ENCODE assay signal across 8 cellular contexts in the genomic region with DNA sequence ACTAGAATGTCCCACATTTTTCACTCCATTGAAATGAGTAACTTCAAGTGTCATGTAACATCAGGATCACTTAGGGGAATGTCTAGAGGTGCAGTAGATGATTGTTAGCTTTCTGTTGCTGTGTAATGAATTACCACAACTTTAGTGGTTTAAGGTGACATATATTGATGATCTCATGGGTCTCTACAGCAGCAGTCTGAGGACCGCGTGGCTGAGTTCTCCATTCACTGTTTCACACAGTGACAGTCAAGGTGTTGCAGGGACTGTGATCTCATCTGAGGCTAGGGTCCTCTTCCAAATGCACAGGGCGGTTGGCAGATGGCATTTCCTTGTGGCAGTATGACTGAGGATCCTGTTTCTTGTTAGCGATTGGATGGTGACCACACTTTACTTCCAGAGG.
DNase-seq lines count a peak whose midpoint lies in the region; ATAC-seq and TF ChIP-seq lines count a peak whose summit lies in the region.

No MANE protein-coding gene starts in this region.

- in situ Hi-C loops in GM13977 (cut with MboI; ENCODE audit: low pct_unique_long_range_greater_than_20kb, low sequenced_read_pairs, unreplicated experiment) = no loop called here

- H3K9me3 Mint-ChIP-seq in activated naive CD8-positive, alpha-beta T cell treated with anti-CD3 and anti-CD28 coated beads for 36 hours = peaks cover 18% of the 10 kb centered on the region

- no peak for TF ChIP-seq CTCF in GM13977 (IDR thresholded peaks at IDR 0.05; ENCODE audit: extremely low read depth, insufficient read depth, missing control alignments)

- peak; percentile 45 for DNase-seq in Jurkat, Clone E6-1 (ENCODE audit: low read depth, low spot score)
- DNase-seq in activated naive CD8-positive, alpha-beta T cell treated with anti-CD3 and anti-CD28 coated beads for 36 hours = peak; percentile 13
- DNase-seq in stimulated activated CD8-positive, alpha-beta memory T cell treated with anti-CD3 and anti-CD28 coated beads, Interleukin-15, amount 100 ng/mL, for 4 hours (ENCODE audit: low read depth in 2 of 2) = peak; percentile 7 to 23
- no peak for DNase-seq in NCI-H748 (lab: John Stamatoyannopoulos, UW; ENCODE audit: unreplicated experiment)
- no peak for DNase-seq in GM13977 (ENCODE audit: low spot score)
- DNase-seq in GM19240 (ENCODE audit: insufficient read length, low spot score) = no peak
- DNase-seq in NCI-H526 treated with DMSO at 0.1 percent for 48 hours (lab: John Stamatoyannopoulos, UW) = no peak

- peak; percentile 74 for ATAC-seq in GM21423 (IDR thresholded peaks at IDR 0.05; ENCODE audit: unreplicated experiment)

- H3K4me3 Mint-ChIP-seq in activated naive CD8-positive, alpha-beta T cell treated with anti-CD3 and anti-CD28 coated beads for 36 hours = no peak overlapping the region

- peak overlapping the region; percentile 87 for H3K27ac Mint-ChIP-seq in activated naive CD8-positive, alpha-beta T cell treated with anti-CD3 and anti-CD28 coated beads for 36 hours

- H3K27me3 Mint-ChIP-seq in activated naive CD8-positive, alpha-beta T cell treated with anti-CD3 and anti-CD28 coated beads for 36 hours = no peaks in the 10 kb centered on the region

- H3K4me3 ChIP-seq in Jurkat, Clone E6-1 (ENCODE audit: low read length) = no peak overlapping the region

- peaks cover 47% of the 10 kb centered on the region for H3K4me1 Mint-ChIP-seq in activated naive CD8-positive, alpha-beta T cell treated with anti-CD3 and anti-CD28 coated beads for 36 hours

- peaks cover 34% of the 10 kb centered on the region for H3K36me3 Mint-ChIP-seq in activated naive CD8-positive, alpha-beta T cell treated with anti-CD3 and anti-CD28 coated beads for 36 hours

Comparison
In these comparisons a context has a peak if more than half of its experiments do, and no peak if none do; other contexts are left out.
1. DNase-seq: peak in Jurkat, Clone E6-1 (single experiment), activated naive CD8-positive, alpha-beta T cell treated with anti-CD3 and anti-CD28 coated beads for 36 hours (single experiment) and stimulated activated CD8-positive, alpha-beta memory T cell treated with anti-CD3 and anti-CD28 coated beads, Interleukin-15, amount 100 ng/mL, for 4 hours (2 of 2); none in NCI-H748 (single experiment), GM13977 (single experiment), GM19240 (single experiment) and NCI-H526 treated with DMSO at 0.1 percent for 48 hours (single experiment).